In genomic region chr7:18610331-18610948, GRCh38 we compare ENCODE assay signal across 1 cellular context.
TF ChIP-seq lines count a peak whose summit lies in the region.

No MANE protein-coding gene starts in this region.

TF ChIP-seq in SK-N-SH treated with all-trans-retinoic acid at 6 μM for 48 hours, 23 proteins besides CTCF, POLR2A, EP300 and RAD21 (continued from another document):
- TF ChIP-seq ZFP30 (CRISPR knock-in tag; IDR thresholded peaks at IDR 0.05), result no peak
- TF ChIP-seq ESRRG (CRISPR knock-in tag; IDR thresholded peaks at IDR 0.05), result no peak
- no peak for TF ChIP-seq ISL1 (CRISPR knock-in tag; IDR thresholded peaks at IDR 0.05)
- no peak for TF ChIP-seq ZNF8 (CRISPR knock-in tag; IDR thresholded peaks at IDR 0.05)
- no peak for TF ChIP-seq CSDC2 (CRISPR knock-in tag; IDR thresholded peaks at IDR 0.05)
